ENCODE assay signal across 1 cellular context in the genomic region with DNA sequence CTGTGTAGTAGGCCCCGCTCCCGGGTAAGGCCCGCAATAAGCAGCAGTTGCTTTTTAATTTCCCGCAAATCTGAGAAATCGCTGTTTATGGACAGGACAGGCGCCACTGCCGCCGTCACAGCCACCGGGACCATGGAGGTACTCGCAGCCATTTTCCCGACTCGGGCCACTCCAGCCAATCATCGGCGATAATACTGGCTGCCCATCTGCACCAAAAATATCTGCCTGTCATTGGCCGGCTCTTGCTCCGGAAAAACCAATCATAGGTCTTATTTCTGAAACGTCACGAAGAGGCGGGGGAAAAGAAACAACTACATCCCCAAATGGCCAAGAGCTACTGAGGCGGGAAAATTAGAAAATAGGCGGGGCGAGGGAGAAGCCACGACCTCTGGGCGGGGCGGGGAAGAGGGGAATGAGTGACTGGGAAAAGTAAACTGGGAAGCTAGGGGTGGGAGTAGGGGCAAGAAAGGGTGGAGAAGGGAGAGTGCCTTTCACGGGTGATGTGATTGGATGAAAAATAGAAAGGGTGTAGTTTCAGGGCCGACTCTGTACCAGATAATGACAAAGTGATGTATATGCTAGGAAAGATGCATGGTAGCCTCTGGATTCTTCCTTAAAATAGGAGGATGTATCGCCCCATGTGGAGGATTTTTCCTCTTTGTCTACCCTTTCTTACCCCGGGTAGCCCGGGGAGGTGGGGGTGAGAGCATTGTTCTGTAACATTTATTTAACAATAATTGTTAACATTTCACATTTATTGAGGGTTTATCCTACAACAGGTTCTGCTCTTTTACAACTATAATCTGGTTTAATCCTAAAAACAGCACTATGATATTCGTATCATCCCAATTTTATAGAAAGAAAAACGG.
A peak's percentile ranks its signal among the peaks of the same experiment; 100 is the strongest.
TF ChIP-seq lines count a peak whose summit lies in the region.

A gene with protein sequence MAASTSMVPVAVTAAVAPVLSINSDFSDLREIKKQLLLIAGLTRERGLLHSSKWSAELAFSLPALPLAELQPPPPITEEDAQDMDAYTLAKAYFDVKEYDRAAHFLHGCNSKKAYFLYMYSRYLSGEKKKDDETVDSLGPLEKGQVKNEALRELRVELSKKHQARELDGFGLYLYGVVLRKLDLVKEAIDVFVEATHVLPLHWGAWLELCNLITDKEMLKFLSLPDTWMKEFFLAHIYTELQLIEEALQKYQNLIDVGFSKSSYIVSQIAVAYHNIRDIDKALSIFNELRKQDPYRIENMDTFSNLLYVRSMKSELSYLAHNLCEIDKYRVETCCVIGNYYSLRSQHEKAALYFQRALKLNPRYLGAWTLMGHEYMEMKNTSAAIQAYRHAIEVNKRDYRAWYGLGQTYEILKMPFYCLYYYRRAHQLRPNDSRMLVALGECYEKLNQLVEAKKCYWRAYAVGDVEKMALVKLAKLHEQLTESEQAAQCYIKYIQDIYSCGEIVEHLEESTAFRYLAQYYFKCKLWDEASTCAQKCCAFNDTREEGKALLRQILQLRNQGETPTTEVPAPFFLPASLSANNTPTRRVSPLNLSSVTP (minus strand): TSS at position 163 of the 869 bp plus-strand sequence. CDS start 11 bp downstream, at position 152.

TF ChIP-seq in HepG2, 621 proteins besides CTCF, POLR2A, EP300 and RAD21 (continued from another document and continues in another):
- TF ChIP-seq, protein P1, sequence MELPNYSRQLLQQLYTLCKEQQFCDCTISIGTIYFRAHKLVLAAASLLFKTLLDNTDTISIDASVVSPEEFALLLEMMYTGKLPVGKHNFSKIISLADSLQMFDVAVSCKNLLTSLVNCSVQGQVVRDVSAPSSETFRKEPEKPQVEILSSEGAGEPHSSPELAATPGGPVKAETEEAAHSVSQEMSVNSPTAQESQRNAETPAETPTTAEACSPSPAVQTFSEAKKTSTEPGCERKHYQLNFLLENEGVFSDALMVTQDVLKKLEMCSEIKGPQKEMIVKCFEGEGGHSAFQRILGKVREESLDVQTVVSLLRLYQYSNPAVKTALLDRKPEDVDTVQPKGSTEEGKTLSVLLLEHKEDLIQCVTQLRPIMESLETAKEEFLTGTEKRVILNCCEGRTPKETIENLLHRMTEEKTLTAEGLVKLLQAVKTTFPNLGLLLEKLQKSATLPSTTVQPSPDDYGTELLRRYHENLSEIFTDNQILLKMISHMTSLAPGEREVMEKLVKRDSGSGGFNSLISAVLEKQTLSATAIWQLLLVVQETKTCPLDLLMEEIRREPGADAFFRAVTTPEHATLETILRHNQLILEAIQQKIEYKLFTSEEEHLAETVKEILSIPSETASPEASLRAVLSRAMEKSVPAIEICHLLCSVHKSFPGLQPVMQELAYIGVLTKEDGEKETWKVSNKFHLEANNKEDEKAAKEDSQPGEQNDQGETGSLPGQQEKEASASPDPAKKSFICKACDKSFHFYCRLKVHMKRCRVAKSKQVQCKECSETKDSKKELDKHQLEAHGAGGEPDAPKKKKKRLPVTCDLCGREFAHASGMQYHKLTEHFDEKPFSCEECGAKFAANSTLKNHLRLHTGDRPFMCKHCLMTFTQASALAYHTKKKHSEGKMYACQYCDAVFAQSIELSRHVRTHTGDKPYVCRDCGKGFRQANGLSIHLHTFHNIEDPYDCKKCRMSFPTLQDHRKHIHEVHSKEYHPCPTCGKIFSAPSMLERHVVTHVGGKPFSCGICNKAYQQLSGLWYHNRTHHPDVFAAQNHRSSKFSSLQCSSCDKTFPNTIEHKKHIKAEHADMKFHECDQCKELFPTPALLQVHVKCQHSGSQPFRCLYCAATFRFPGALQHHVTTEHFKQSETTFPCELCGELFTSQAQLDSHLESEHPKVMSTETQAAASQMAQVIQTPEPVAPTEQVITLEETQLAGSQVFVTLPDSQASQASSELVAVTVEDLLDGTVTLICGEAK (IDR thresholded peaks at IDR 0.05) = no peak
- TF ChIP-seq, protein P1 (CRISPR knock-in tag; IDR thresholded peaks at IDR 0.05) = peak; percentile 64; the same call in 1 of the 2 replicates
- peak; percentile 79; the same call in 1 of the 2 replicates for TF ChIP-seq YEATS2 (CRISPR knock-in tag; IDR thresholded peaks at IDR 0.05; ENCODE audit: borderline replicate concordance)
- no peak for TF ChIP-seq ZNF556 (CRISPR knock-in tag; IDR thresholded peaks at IDR 0.05; ENCODE audit: borderline replicate concordance)
- TF ChIP-seq, protein P2, sequence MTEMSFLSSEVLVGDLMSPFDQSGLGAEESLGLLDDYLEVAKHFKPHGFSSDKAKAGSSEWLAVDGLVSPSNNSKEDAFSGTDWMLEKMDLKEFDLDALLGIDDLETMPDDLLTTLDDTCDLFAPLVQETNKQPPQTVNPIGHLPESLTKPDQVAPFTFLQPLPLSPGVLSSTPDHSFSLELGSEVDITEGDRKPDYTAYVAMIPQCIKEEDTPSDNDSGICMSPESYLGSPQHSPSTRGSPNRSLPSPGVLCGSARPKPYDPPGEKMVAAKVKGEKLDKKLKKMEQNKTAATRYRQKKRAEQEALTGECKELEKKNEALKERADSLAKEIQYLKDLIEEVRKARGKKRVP (CRISPR knock-in tag; IDR thresholded peaks at IDR 0.05) = 0 out of 4 replicates have a peak, but pooled peaks of 1 of the 2 experiments have one; percentile 54
- TF ChIP-seq, protein P3, sequence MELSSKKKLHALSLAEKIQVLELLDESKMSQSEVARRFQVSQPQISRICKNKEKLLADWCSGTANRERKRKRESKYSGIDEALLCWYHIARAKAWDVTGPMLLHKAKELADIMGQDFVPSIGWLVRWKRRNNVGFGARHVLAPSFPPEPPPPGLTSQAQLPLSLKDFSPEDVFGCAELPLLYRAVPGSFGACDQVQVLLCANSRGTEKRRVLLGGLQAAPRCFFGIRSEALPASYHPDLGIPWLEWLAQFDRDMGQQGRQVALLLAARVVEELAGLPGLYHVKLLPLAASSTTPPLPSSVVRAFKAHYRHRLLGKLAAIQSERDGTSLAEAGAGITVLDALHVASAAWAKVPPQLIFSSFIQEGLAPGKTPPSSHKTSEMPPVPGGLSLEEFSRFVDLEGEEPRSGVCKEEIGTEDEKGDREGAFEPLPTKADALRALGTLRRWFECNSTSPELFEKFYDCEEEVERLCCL (CRISPR knock-in tag; IDR thresholded peaks at IDR 0.05; ENCODE audit: borderline replicate concordance) = no peak
- no peak for TF ChIP-seq ZMYM2 (CRISPR knock-in tag; IDR thresholded peaks at IDR 0.05)
- TF ChIP-seq WIZ (CRISPR knock-in tag; IDR thresholded peaks at IDR 0.05) = no peak
- TF ChIP-seq, protein P4, sequence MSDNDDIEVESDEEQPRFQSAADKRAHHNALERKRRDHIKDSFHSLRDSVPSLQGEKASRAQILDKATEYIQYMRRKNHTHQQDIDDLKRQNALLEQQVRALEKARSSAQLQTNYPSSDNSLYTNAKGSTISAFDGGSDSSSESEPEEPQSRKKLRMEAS (IDR thresholded peaks at IDR 0.05) = peak; percentile 54
- TF ChIP-seq, protein P5, sequence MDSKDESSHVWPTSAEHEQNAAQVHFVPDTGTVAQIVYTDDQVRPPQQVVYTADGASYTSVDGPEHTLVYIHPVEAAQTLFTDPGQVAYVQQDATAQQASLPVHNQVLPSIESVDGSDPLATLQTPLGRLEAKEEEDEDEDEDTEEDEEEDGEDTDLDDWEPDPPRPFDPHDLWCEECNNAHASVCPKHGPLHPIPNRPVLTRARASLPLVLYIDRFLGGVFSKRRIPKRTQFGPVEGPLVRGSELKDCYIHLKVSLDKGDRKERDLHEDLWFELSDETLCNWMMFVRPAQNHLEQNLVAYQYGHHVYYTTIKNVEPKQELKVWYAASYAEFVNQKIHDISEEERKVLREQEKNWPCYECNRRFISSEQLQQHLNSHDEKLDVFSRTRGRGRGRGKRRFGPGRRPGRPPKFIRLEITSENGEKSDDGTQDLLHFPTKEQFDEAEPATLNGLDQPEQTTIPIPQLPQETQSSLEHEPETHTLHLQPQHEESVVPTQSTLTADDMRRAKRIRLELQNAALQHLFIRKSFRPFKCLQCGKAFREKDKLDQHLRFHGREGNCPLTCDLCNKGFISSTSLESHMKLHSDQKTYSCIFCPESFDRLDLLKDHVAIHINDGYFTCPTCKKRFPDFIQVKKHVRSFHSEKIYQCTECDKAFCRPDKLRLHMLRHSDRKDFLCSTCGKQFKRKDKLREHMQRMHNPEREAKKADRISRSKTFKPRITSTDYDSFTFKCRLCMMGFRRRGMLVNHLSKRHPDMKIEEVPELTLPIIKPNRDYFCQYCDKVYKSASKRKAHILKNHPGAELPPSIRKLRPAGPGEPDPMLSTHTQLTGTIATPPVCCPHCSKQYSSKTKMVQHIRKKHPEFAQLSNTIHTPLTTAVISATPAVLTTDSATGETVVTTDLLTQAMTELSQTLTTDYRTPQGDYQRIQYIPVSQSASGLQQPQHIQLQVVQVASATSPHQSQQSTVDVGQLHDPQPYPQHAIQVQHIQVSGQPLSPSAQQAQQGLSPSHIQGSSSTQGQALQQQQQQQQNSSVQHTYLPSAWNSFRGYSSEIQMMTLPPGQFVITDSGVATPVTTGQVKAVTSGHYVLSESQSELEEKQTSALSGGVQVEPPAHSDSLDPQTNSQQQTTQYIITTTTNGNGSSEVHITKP (CRISPR knock-in tag; IDR thresholded peaks at IDR 0.05; ENCODE audit: low read depth) = no peak
- TF ChIP-seq SATB2 (CRISPR knock-in tag; IDR thresholded peaks at IDR 0.05) = no peak
- no peak for TF ChIP-seq ZNF354B (CRISPR knock-in tag; IDR thresholded peaks at IDR 0.05)
- no peak for TF ChIP-seq PCBP1 (IDR thresholded peaks at IDR 0.05; ENCODE audit: borderline replicate concordance, low read depth, low read length)
- TF ChIP-seq RELA (CRISPR knock-in tag; IDR thresholded peaks at IDR 0.05) = no peak
- TF ChIP-seq, protein P6, sequence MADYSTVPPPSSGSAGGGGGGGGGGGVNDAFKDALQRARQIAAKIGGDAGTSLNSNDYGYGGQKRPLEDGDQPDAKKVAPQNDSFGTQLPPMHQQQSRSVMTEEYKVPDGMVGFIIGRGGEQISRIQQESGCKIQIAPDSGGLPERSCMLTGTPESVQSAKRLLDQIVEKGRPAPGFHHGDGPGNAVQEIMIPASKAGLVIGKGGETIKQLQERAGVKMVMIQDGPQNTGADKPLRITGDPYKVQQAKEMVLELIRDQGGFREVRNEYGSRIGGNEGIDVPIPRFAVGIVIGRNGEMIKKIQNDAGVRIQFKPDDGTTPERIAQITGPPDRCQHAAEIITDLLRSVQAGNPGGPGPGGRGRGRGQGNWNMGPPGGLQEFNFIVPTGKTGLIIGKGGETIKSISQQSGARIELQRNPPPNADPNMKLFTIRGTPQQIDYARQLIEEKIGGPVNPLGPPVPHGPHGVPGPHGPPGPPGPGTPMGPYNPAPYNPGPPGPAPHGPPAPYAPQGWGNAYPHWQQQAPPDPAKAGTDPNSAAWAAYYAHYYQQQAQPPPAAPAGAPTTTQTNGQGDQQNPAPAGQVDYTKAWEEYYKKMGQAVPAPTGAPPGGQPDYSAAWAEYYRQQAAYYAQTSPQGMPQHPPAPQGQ (CRISPR knock-in tag; IDR thresholded peaks at IDR 0.05; ENCODE audit: borderline replicate concordance) = no peak
- no peak for TF ChIP-seq SETDB1 (CRISPR knock-in tag; IDR thresholded peaks at IDR 0.05; ENCODE audit: borderline replicate concordance)
- TF ChIP-seq RBFOX2 (IDR thresholded peaks at IDR 0.05; ENCODE audit: low read depth, low read length) = peak; percentile 61
- 0 out of 2 replicates have a peak, but pooled peaks have one; percentile 71 for TF ChIP-seq ZNF788 (CRISPR knock-in tag; IDR thresholded peaks at IDR 0.05; ENCODE audit: borderline replicate concordance)
- no peak for TF ChIP-seq SOX13 (IDR thresholded peaks at IDR 0.05)
- no peak for TF ChIP-seq SOX13 (CRISPR knock-in tag; conservative IDR thresholded peaks at IDR 0.05 in 1 of 2, IDR thresholded peaks at IDR 0.05 in 1 of 2)
- no peak for TF ChIP-seq ZBTB1 (CRISPR knock-in tag; IDR thresholded peaks at IDR 0.05; ENCODE audit: borderline replicate concordance)
- TF ChIP-seq MYNN (CRISPR knock-in tag; IDR thresholded peaks at IDR 0.05; ENCODE audit: low read depth) = no peak
- TF ChIP-seq FLYWCH1 (CRISPR knock-in tag; IDR thresholded peaks at IDR 0.05) = no peak
- TF ChIP-seq ZNF3 (CRISPR knock-in tag; IDR thresholded peaks at IDR 0.05) = no peak
- peak; percentile 96 for TF ChIP-seq YY1 (IDR thresholded peaks at IDR 0.05; ENCODE audit: insufficient read depth, insufficient replicate concordance, low read depth, low read length)
- no peak for TF ChIP-seq SIX4 (CRISPR knock-in tag; IDR thresholded peaks at IDR 0.05)
- no peak for TF ChIP-seq SSRP1 (CRISPR knock-in tag; IDR thresholded peaks at IDR 0.05)
- TF ChIP-seq ZNF672 (CRISPR knock-in tag; IDR thresholded peaks at IDR 0.05) = no peak
- TF ChIP-seq ZNF552 (CRISPR knock-in tag; IDR thresholded peaks at IDR 0.05; ENCODE audit: borderline replicate concordance) = no peak
- no peak for TF ChIP-seq ZNF446 (CRISPR knock-in tag; IDR thresholded peaks at IDR 0.05)
- TF ChIP-seq NR1H2 (CRISPR knock-in tag; IDR thresholded peaks at IDR 0.05; ENCODE audit: borderline replicate concordance, low read depth) = no peak
- TF ChIP-seq ZNF138 (CRISPR knock-in tag; IDR thresholded peaks at IDR 0.05; ENCODE audit: low read depth) = no peak
- TF ChIP-seq TSC22D2 (CRISPR knock-in tag; IDR thresholded peaks at IDR 0.05; ENCODE audit: borderline replicate concordance) = no peak
